Comparison of ENCODE assay signal across 16 cellular contexts in the genomic region with DNA sequence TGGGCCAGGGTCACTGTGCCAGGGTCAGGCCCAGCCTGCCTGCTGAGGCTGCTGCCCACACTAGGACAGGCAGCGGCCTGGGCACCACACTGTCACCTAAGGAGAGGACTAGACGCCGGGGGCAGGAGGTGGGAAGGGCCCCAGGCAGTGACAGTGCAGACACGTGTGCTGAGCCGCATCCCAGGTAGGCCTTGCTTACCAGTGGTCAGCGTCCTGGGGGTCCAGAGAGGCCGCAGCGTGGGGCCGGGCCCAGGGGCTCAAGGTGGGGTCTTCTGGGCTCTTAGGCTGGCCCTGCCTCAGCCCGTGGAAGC. TPM values are rescaled to one million over a fixed set of nuclear protein-coding genes. Genes with fewer than 3 reads are reported as not detected.
A peak's percentile ranks its signal among the peaks of the same experiment; 100 is the strongest.
DNase-seq lines count a peak whose midpoint lies in the region; ATAC-seq and TF ChIP-seq lines count a peak whose summit lies in the region.
"Had no signal": no experiment of that assay in that cellular context is flagged by ENCODE, and none has a peak within 500 bp of the region (broad histone marks: within the 10 kb centered on the region; RNA-seq: fewer than 3 reads in every experiment).

No MANE protein-coding gene starts in this region.

- no peak overlapping the region for H3K4me3 ChIP-seq in HUES64 (ENCODE audit: low read length)
- H3K4me3 ChIP-seq in coronary artery = no peak overlapping the region
- no peak overlapping the region for H3K4me3 ChIP-seq in lower lobe of right lung
- no peak overlapping the region for H3K4me3 ChIP-seq in stomach

- H3K9me3 ChIP-seq in HUES64 (ENCODE audit: insufficient read depth, low read depth, low read length) = no peaks in the 10 kb centered on the region
- no peaks in the 10 kb centered on the region for H3K9me3 ChIP-seq in lower lobe of right lung
- H3K9me3 ChIP-seq in stomach = no peaks in the 10 kb centered on the region
- H3K9me3 ChIP-seq: BE2C had no signal

- intact Hi-C loops in lower lobe of right lung (cut with DNase I) = no loop called here
- intact Hi-C loops in stomach (cut with DNase I; ENCODE audit: low total_unique reads) = no loop called here

- no peaks in the 10 kb centered on the region; the same call in 1 of the 2 replicates for H3K4me1 ChIP-seq in HUES64 (ENCODE audit: insufficient read depth, low read length)
- peaks cover 36% of the 10 kb centered on the region for H3K4me1 ChIP-seq in lower lobe of right lung
- H3K4me1 ChIP-seq in stomach = peaks cover 7 to 45% (median 34%) of the 10 kb centered on the region in 4 donors

- no peak for ATAC-seq in lower lobe of right lung

- H3K36me3 ChIP-seq in HUES64 (ENCODE audit: insufficient read depth, low read length) (no peaks in the 10 kb centered on the region), lower lobe of right lung (no peaks in the 10 kb centered on the region), stomach (no peaks in the 10 kb centered on the region)
- H3K36me3 ChIP-seq: BE2C had no signal

- H3K27ac ChIP-seq in HUES64 (ENCODE audit: low read depth, low read length) = peak overlapping the region; percentile 58; the same call in 1 of the 2 replicates
- peak overlapping the region in 1 of 2 donors; percentile 75 for H3K27ac ChIP-seq in coronary artery
- H3K27ac ChIP-seq in lower lobe of right lung = peak overlapping the region; percentile 60
- peak overlapping the region in 3 of 5 donors; percentile 43 to 58 (median 48) for H3K27ac ChIP-seq in stomach

- H3K27me3 ChIP-seq in HUES64 (ENCODE audit: insufficient read depth, low read length) (no peaks in the 10 kb centered on the region; the same call in 1 of the 2 replicates), lower lobe of right lung (ENCODE audit: low read depth) (no peaks in the 10 kb centered on the region), stomach (peaks cover 0 to 9% (median 0%) of the 10 kb centered on the region in 3 donors)
- H3K27me3 ChIP-seq: BE2C had no signal

- no peak for TF ChIP-seq CTCF in coronary artery (IDR thresholded peaks at IDR 0.05)
- TF ChIP-seq CTCF in lower lobe of right lung (IDR thresholded peaks at IDR 0.05) = no peak
- TF ChIP-seq CTCF in stomach (IDR thresholded peaks at IDR 0.05) = no peak

- peak; percentile 64 for DNase-seq in coronary artery (ENCODE audit: low spot score)
- peak; percentile 41 for DNase-seq in lower lobe of right lung
- peak; percentile 17 for DNase-seq in stomach
- no peak for DNase-seq in T-helper 9 cell
- no peak for DNase-seq in NAMALWA (ENCODE audit: low spot score)
- DNase-seq in NCI-H526 treated with DMSO at 0.1 percent for 48 hours (lab: John Stamatoyannopoulos, UW) = no peak
- DNase-seq: activated naive CD8-positive, alpha-beta T cell treated with anti-CD3 and anti-CD28 coated beads for 36 hours; hippocampal formation; NCI-H146; NCI-H226 had no signal

- TF ChIP-seq POLR2A in stomach (IDR thresholded peaks at IDR 0.05) = no peak

- H3K9ac ChIP-seq in HUES64 (ENCODE audit: low read depth, low read length) = no peak overlapping the region

- WGBS in HUES64 = 94% methylated on average over 10 of the region's 10 CpGs
- WGBS in stomach, 5 donors = 84 to 100% (median 90%) methylated on average over 1 to 10 of the region's 10 CpGs

- TF ChIP-seq EP300 in stomach (IDR thresholded peaks at IDR 0.05) = no peak

RNA-seq across cellular contexts. Expression of a gene that starts 35.4 kb away (rescaled TPM):
- 0.20 TPM for polyA plus RNA-seq in HUES64 (2013, experiment 1 of 2)
- 0.38 TPM for polyA plus RNA-seq in HUES64 (2013, experiment 2 of 2)
- total RNA-seq in lower lobe of right lung (36.2 TPM), stomach (100 to 1,000 TPM in 1 of 5 donors, 10 to 100 TPM in 4; 11.4 to 106 (median 22.7) TPM)
- 1 to 10 TPM; 2.0 to 2.7 (median 2.3) TPM for polyA plus RNA-seq in stomach
- total RNA-seq: HT-29 had no signal

RNA-seq across cellular contexts. Expression of a gene that starts 56.9 kb away (rescaled TPM):
- polyA plus RNA-seq in HUES64 (2013, experiment 1 of 2) = not detected
- polyA plus RNA-seq in HUES64 (2013, experiment 2 of 2) = not detected
- 3.4 TPM for total RNA-seq in lower lobe of right lung
- total RNA-seq in stomach = 1 to 10 TPM in 1 of 5 donors, not detected in 4; 4.9 TPM
- polyA plus RNA-seq in stomach = under 1 TPM in 1 of 3 donors, not detected in 2; 0.03 TPM
- total RNA-seq: activated naive CD8-positive, alpha-beta T cell treated with anti-CD3 and anti-CD28 coated beads for 36 hours; bronchial epithelial cell; H4; HT-29; pulmonary artery endothelial cell had no signal

Comparison
In these comparisons a context has a peak if more than half of its experiments do, and no peak if none do; other contexts are left out.
1. DNase-seq: peak in coronary artery (single experiment), lower lobe of right lung (single experiment) and stomach (single experiment); none in T-helper 9 cell (single experiment), NAMALWA (single experiment) and NCI-H526 treated with DMSO at 0.1 percent for 48 hours (single experiment).